In genomic region chr20:34129518-34130162, GRCh38 we compare ENCODE assay signal across 8 cellular contexts. TPM values are rescaled to one million over a fixed set of nuclear protein-coding genes. Genes with fewer than 3 reads are reported as not detected.
DNase-seq lines count a peak whose midpoint lies in the region; ATAC-seq and TF ChIP-seq lines count a peak whose summit lies in the region.

No MANE protein-coding gene starts in this region.

- no peak for ATAC-seq in HG02623 (IDR thresholded peaks at IDR 0.05; ENCODE audit: unreplicated experiment)

- intact Hi-C loops in activated naive CD4-positive, alpha-beta T cell treated with anti-CD3 and anti-CD28 coated beads for 36 hours (cut with micrococcal nuclease): loop anchor here (1.0 to 2.0 kb wide), 7 partner anchors 60 to 673 kb away; no protein-coding TSS in a partner anchor

- no peak overlapping the region for H3K4me3 Mint-ChIP-seq in activated naive CD4-positive, alpha-beta T cell treated with anti-CD3 and anti-CD28 coated beads for 36 hours

- no peaks in the 10 kb centered on the region for H3K36me3 Mint-ChIP-seq in activated naive CD4-positive, alpha-beta T cell treated with anti-CD3 and anti-CD28 coated beads for 36 hours (ENCODE audit: low read depth)

- no peak for DNase-seq in GM12864 (ENCODE audit: low read depth)
- peak; percentile 62 for DNase-seq in NCI-H1092 treated with DMSO at 0.1 percent for 48 hours (lab: John Stamatoyannopoulos, UW)
- DNase-seq in SK-MEL-5 (ENCODE audit: low read depth, low spot score): peak; percentile 89
- DNase-seq in activated naive CD4-positive, alpha-beta T cell treated with anti-CD3 and anti-CD28 coated beads for 36 hours: peak; percentile 66
- DNase-seq in globus pallidus (ENCODE audit: low spot score): peak; percentile 72
- DNase-seq in pons (ENCODE audit: low spot score): peak; percentile 86
- no peak for DNase-seq in mesenteric fat pad (ENCODE audit: low spot score)

- no peak overlapping the region for H3K27ac Mint-ChIP-seq in activated naive CD4-positive, alpha-beta T cell treated with anti-CD3 and anti-CD28 coated beads for 36 hours

- CTCF ChIA-PET in activated naive CD4-positive, alpha-beta T cell treated with anti-CD3 and anti-CD28 coated beads for 36 hours (lab: Charles Lee): interaction anchor here (0.6 to 2.5 kb wide), 16 partner anchors 12 to 315 kb away, joined by 3 to 18 read pairs (median 4); partner anchors contain the start of gene EIF2S2

- TF ChIP-seq CTCF in GM12864 (IDR thresholded peaks at IDR 0.05; ENCODE audit: low read depth, low read length, missing control alignments): peak; percentile 73

- in situ Hi-C loops in SK-MEL-5 (cut with HindIII; ENCODE audit: low pct_unique_long_range_greater_than_20kb, low sequenced_read_pairs): no loop called here

- H3K9me3 Mint-ChIP-seq in activated naive CD4-positive, alpha-beta T cell treated with anti-CD3 and anti-CD28 coated beads for 36 hours: no peaks in the 10 kb centered on the region

- peaks cover 8% of the 10 kb centered on the region for H3K4me1 Mint-ChIP-seq in activated naive CD4-positive, alpha-beta T cell treated with anti-CD3 and anti-CD28 coated beads for 36 hours (ENCODE audit: low read depth)

- no peaks in the 10 kb centered on the region for H3K27me3 Mint-ChIP-seq in activated naive CD4-positive, alpha-beta T cell treated with anti-CD3 and anti-CD28 coated beads for 36 hours (ENCODE audit: low read depth)

- no peak overlapping the region for H3K4me3 ChIP-seq in GM12864 (ENCODE audit: low read depth, low read length)

RNA-seq across cellular contexts. Expression of gene EIF2S2, which starts 17.6 kb away (rescaled TPM):
- total RNA-seq in SK-MEL-5 (2014; rRNA removed; shearing (Covaris generic)): 198 and 226 TPM in 2 replicates
- polyA plus RNA-seq in SK-MEL-5 (2015; cell fraction: cytosol; rRNA removed): 122 and 132 TPM in 2 replicates
- 50.8 and 54.1 TPM in 2 replicates for polyA plus RNA-seq in SK-MEL-5 (2015; cell fraction: nucleus; rRNA removed)
- 100 to 1,000 TPM; 202 to 207 TPM for total RNA-seq in activated naive CD4-positive, alpha-beta T cell treated with anti-CD3 and anti-CD28 coated beads for 36 hours
- total RNA-seq in mesenteric fat pad: 64.5 TPM

Comparison
In these comparisons a context has a peak if more than half of its experiments do, and no peak if none do; other contexts are left out.
1. DNase-seq: peak in NCI-H1092 treated with DMSO at 0.1 percent for 48 hours (single experiment), SK-MEL-5 (single experiment), activated naive CD4-positive, alpha-beta T cell treated with anti-CD3 and anti-CD28 coated beads for 36 hours (single experiment), globus pallidus (single experiment) and pons (single experiment); none in GM12864 (single experiment) and mesenteric fat pad (single experiment).